1 cellular context compared by ENCODE assay signal in genomic region chr16:46688657-46689491, GRCh38.
TF ChIP-seq lines count a peak whose summit lies in the region.

TSS of gene VPS35 (minus strand) at chr16:46689178. CDS start at chr16:46689133, 45 bp downstream.

TF ChIP-seq in HepG2, 621 proteins besides CTCF, POLR2A, EP300 and RAD21 (continued from another document and continues in another):
- TF ChIP-seq HIC2 (CRISPR knock-in tag; IDR thresholded peaks at IDR 0.05; ENCODE audit: low read depth) (no peak; the same call in 1 of the 2 replicates), TOE1 (CRISPR knock-in tag; IDR thresholded peaks at IDR 0.05) (no peak), ZNF124 (CRISPR knock-in tag; IDR thresholded peaks at IDR 0.05) (0 out of 2 replicates have a peak, but pooled peaks have one; percentile 10), DR1 (CRISPR knock-in tag; IDR thresholded peaks at IDR 0.05) (peak; percentile 77), HNF1A (IDR thresholded peaks at IDR 0.05; ENCODE audit: low read depth) (no peak), HNF1A (CRISPR knock-in tag; IDR thresholded peaks at IDR 0.05; ENCODE audit: borderline replicate concordance) (no peak), ZNF275 (CRISPR knock-in tag; IDR thresholded peaks at IDR 0.05; ENCODE audit: borderline replicate concordance) (peak; percentile 22; the same call in 1 of the 2 replicates), ZBTB42 (CRISPR knock-in tag; IDR thresholded peaks at IDR 0.05) (peak; percentile 93), ZMAT5 (CRISPR knock-in tag; IDR thresholded peaks at IDR 0.05; ENCODE audit: borderline replicate concordance, low read depth) (no peak), MEIS2 (CRISPR knock-in tag; IDR thresholded peaks at IDR 0.05) (0 out of 2 replicates have a peak, but pooled peaks have one; percentile 58), ZNF800 (CRISPR knock-in tag; IDR thresholded peaks at IDR 0.05) (no peak; the same call in 1 of the 2 replicates), SIX4 (CRISPR knock-in tag; IDR thresholded peaks at IDR 0.05) (no peak), DZIP1 (CRISPR knock-in tag; IDR thresholded peaks at IDR 0.05) (peak; percentile 86; the same call in 1 of the 2 replicates), MED13 (CRISPR knock-in tag; IDR thresholded peaks at IDR 0.05) (no peak), ZSCAN12 (CRISPR knock-in tag; IDR thresholded peaks at IDR 0.05) (peak; percentile 91; the same call in 1 of the 2 replicates), ZNF816 (CRISPR knock-in tag; IDR thresholded peaks at IDR 0.05; ENCODE audit: borderline replicate concordance) (no peak; the same call in 1 of the 2 replicates), ZNF549 (CRISPR knock-in tag; IDR thresholded peaks at IDR 0.05) (0 out of 2 replicates have a peak, but pooled peaks have one; percentile 13), AKAP8 (CRISPR knock-in tag; IDR thresholded peaks at IDR 0.05) (no peak; the same call in 1 of the 2 replicates), FOXM1 (CRISPR knock-in tag; IDR thresholded peaks at IDR 0.05) (peak; percentile 48; the same call in 1 of the 2 replicates), SMAD1 (CRISPR knock-in tag; IDR thresholded peaks at IDR 0.05; ENCODE audit: borderline replicate concordance, low read depth) (peak; percentile 80; the same call in 1 of the 2 replicates), KLF9 (CRISPR knock-in tag; IDR thresholded peaks at IDR 0.05; ENCODE audit: low read depth) (peak; percentile 94), BHLHE40 (IDR thresholded peaks at IDR 0.05; ENCODE audit: low read length) (no peak; the same call in 1 of the 2 replicates), ZNF44 (CRISPR knock-in tag; IDR thresholded peaks at IDR 0.05) (peak; percentile 75; the same call in 1 of the 2 replicates), RARA (CRISPR knock-in tag; IDR thresholded peaks at IDR 0.05) (no peak), TBL1XR1 (IDR thresholded peaks at IDR 0.05; ENCODE audit: borderline replicate concordance, low read length, partially characterized antibody) (no peak), ATF7 (IDR thresholded peaks at IDR 0.05) (no peak), ATF7 (CRISPR knock-in tag; IDR thresholded peaks at IDR 0.05) (peak; percentile 77; the same call in 1 of the 2 replicates), KDM6A (CRISPR knock-in tag; IDR thresholded peaks at IDR 0.05; ENCODE audit: low read depth) (no peak), TGIF2 (CRISPR knock-in tag; IDR thresholded peaks at IDR 0.05) (no peak; the same call in 1 of the 2 replicates), ZNF20 (CRISPR knock-in tag; IDR thresholded peaks at IDR 0.05) (no peak), HES4 (CRISPR knock-in tag; IDR thresholded peaks at IDR 0.05; ENCODE audit: borderline replicate concordance) (peak; percentile 91), SNAPC4 (CRISPR knock-in tag; IDR thresholded peaks at IDR 0.05) (peak; percentile 82; the same call in 1 of the 2 replicates), KAT2B (IDR thresholded peaks at IDR 0.05; ENCODE audit: borderline replicate concordance, low read depth, low read length) (no peak), CCAR2 (optimal IDR thresholded peaks at IDR 0.05; ENCODE audit: low read depth, low read length) (no peak), NCOA5 (CRISPR knock-in tag; IDR thresholded peaks at IDR 0.05) (no peak), SMAD9 (CRISPR knock-in tag; IDR thresholded peaks at IDR 0.05) (no peak; the same call in 1 of the 2 replicates), TAF1 (CRISPR knock-in tag; IDR thresholded peaks at IDR 0.05) (peak; percentile 50; the same call in 1 of the 2 replicates), POLR2G (IDR thresholded peaks at IDR 0.05; ENCODE audit: low read depth, low read length) (peak; percentile 89), PRMT3 (CRISPR knock-in tag; IDR thresholded peaks at IDR 0.05; ENCODE audit: borderline replicate concordance, low read depth) (no peak), CEBPZ (IDR thresholded peaks at IDR 0.05; ENCODE audit: low read length) (no peak), GABPA (IDR thresholded peaks at IDR 0.05; ENCODE audit: low read depth, low read length) (no peak), GABPA (CRISPR knock-in tag; IDR thresholded peaks at IDR 0.05; ENCODE audit: low read depth) (no peak)
